ENCODE assay signal across 10 cellular contexts in genomic region chr16:20674684-20675487, GRCh38. TPM values are rescaled to one million over a fixed set of nuclear protein-coding genes. Genes with fewer than 3 reads are reported as not detected.
DNase-seq lines count a peak whose midpoint lies in the region; ATAC-seq lines count a peak whose summit lies in the region.
"Had no signal": no experiment of that assay in that cellular context is flagged by ENCODE, and none has a peak within 500 bp of the region (broad histone marks: within the 10 kb centered on the region; RNA-seq: fewer than 3 reads in every experiment).

No MANE protein-coding gene starts in this region.

- no peaks in the 10 kb centered on the region for H3K36me3 ChIP-seq in iPS-20b (ENCODE audit: insufficient read depth, low read depth, low read length)

- no peaks in the 10 kb centered on the region for H3K27me3 Mint-ChIP-seq in activated T-helper 17 cell treated with anti-CD3 and anti-CD28 coated beads, Interleukin-2, amount 50 U/mL, for 72 hours
- no peaks in the 10 kb centered on the region for H3K27me3 Mint-ChIP-seq in stimulated activated naive B cell treated with anti-CD40 and anti-IgM and Interleukin-4, amounts not matched to agents 10 μg/mL and 1 μg/mL and 100 μg/mL, for 72 hours

- H3K27me3 ChIP-seq in iPS-20b (ENCODE audit: insufficient read depth, low read length): peaks cover 23% of the 10 kb centered on the region

- H3K36me3 Mint-ChIP-seq in activated T-helper 17 cell treated with anti-CD3 and anti-CD28 coated beads, Interleukin-2, amount 50 U/mL, for 72 hours (ENCODE audit: low read depth): no peaks in the 10 kb centered on the region
- peaks cover 0 to 6% of the 10 kb centered on the region in 2 donors for H3K36me3 Mint-ChIP-seq in stimulated activated naive B cell treated with anti-CD40 and anti-IgM and Interleukin-4, amounts not matched to agents 10 μg/mL and 1 μg/mL and 100 μg/mL, for 72 hours

- H3K9ac ChIP-seq in iPS-20b (ENCODE audit: low read depth, low read length): peak overlapping the region; percentile 65

- ATAC-seq in activated T-helper 17 cell treated with anti-CD3 and anti-CD28 coated beads, Interleukin-2, amount 50 U/mL, for 72 hours (replicated peaks): no peak
- peak; percentile 22 to 29 for ATAC-seq in stimulated activated naive B cell treated with anti-CD40 and anti-IgM and Interleukin-4, amounts not matched to agents 10 μg/mL and 1 μg/mL and 100 μg/mL, for 72 hours (replicated peaks)
- ATAC-seq in HG02938 (IDR thresholded peaks at IDR 0.05; ENCODE audit: unreplicated experiment) (no peak), HG03469 (IDR thresholded peaks at IDR 0.05; ENCODE audit: unreplicated experiment) (no peak)

- no peak overlapping the region for H3K27ac ChIP-seq in iPS-20b (ENCODE audit: low read length)

- H3K4me1 ChIP-seq in iPS-20b (ENCODE audit: insufficient read depth, low read length): peaks cover 32% of the 10 kb centered on the region

- DNase-seq in NCI-H1092 (lab: John Stamatoyannopoulos, UW) (peak; percentile 38), NCI-H1092 treated with DMSO at 0.1 percent for 48 hours (lab: John Stamatoyannopoulos, UW) (no peak), cerebellar nuclear complex (lab: John Stamatoyannopoulos, UW) (no peak)
- no peak for DNase-seq in stimulated activated naive B cell treated with anti-CD40 and anti-IgM and Interleukin-4, amounts not matched to agents 10 μg/mL and 1 μg/mL and 100 μg/mL, for 72 hours
- DNase-seq: 8988T had no signal

- peak overlapping the region; percentile 76 for H3K4me3 Mint-ChIP-seq in activated T-helper 17 cell treated with anti-CD3 and anti-CD28 coated beads, Interleukin-2, amount 50 U/mL, for 72 hours
- H3K4me3 Mint-ChIP-seq in stimulated activated naive B cell treated with anti-CD40 and anti-IgM and Interleukin-4, amounts not matched to agents 10 μg/mL and 1 μg/mL and 100 μg/mL, for 72 hours: peak overlapping the region; percentile 74 to 77

- peak overlapping the region; percentile 62 for H3K4me3 ChIP-seq in iPS-20b (ENCODE audit: low read length)

- no peak overlapping the region for H3K27ac Mint-ChIP-seq in activated T-helper 17 cell treated with anti-CD3 and anti-CD28 coated beads, Interleukin-2, amount 50 U/mL, for 72 hours
- H3K27ac Mint-ChIP-seq in stimulated activated naive B cell treated with anti-CD40 and anti-IgM and Interleukin-4, amounts not matched to agents 10 μg/mL and 1 μg/mL and 100 μg/mL, for 72 hours: peak overlapping the region; percentile 85

- no peaks in the 10 kb centered on the region for H3K9me3 ChIP-seq in iPS-20b (ENCODE audit: insufficient read depth, low read depth, low read length)

- H3K9me3 Mint-ChIP-seq in activated T-helper 17 cell treated with anti-CD3 and anti-CD28 coated beads, Interleukin-2, amount 50 U/mL, for 72 hours: no peaks in the 10 kb centered on the region
- no peaks in the 10 kb centered on the region for H3K9me3 Mint-ChIP-seq in stimulated activated naive B cell treated with anti-CD40 and anti-IgM and Interleukin-4, amounts not matched to agents 10 μg/mL and 1 μg/mL and 100 μg/mL, for 72 hours

- H3K4me1 Mint-ChIP-seq in activated T-helper 17 cell treated with anti-CD3 and anti-CD28 coated beads, Interleukin-2, amount 50 U/mL, for 72 hours: peaks cover 25% of the 10 kb centered on the region
- H3K4me1 Mint-ChIP-seq in stimulated activated naive B cell treated with anti-CD40 and anti-IgM and Interleukin-4, amounts not matched to agents 10 μg/mL and 1 μg/mL and 100 μg/mL, for 72 hours: peaks cover 35 to 46% of the 10 kb centered on the region in 2 donors

RNA-seq across cellular contexts. Expression of gene ACSM1, which starts 22.6 kb away (rescaled TPM):
- total RNA-seq in activated T-helper 17 cell treated with anti-CD3 and anti-CD28 coated beads, Interleukin-2, amount 50 U/mL, for 72 hours: under 1 TPM in 1 of 2 donors, not detected in 1; 0.32 TPM
- total RNA-seq: NCI-H460 had no signal

Comparison
In these comparisons a context has a peak if more than half of its experiments do, and no peak if none do; other contexts are left out.
1. ATAC-seq: peak in stimulated activated naive B cell treated with anti-CD40 and anti-IgM and Interleukin-4, amounts not matched to agents 10 μg/mL and 1 μg/mL and 100 μg/mL, for 72 hours (2 of 2); none in activated T-helper 17 cell treated with anti-CD3 and anti-CD28 coated beads, Interleukin-2, amount 50 U/mL, for 72 hours (single experiment), HG02938 (single experiment) and HG03469 (single experiment).